In the genomic region with DNA sequence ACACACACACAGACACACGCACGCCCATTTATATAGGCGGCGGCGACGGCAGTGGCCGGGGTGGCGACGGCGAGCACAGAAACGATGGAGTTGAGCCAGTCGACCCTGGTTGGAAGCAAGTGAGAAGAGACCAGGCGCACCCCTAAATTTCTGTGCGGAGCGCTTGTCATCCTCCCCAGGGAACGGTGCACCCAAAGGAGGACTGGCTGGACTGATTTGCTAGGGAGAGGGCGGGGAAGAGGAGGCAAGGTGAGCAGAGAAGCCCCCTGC, we compare ENCODE assay signal across 10 cellular contexts. TPM values are rescaled to one million over a fixed set of nuclear protein-coding genes. Genes with fewer than 3 reads are reported as not detected.
DNase-seq lines count a peak whose midpoint lies in the region; ATAC-seq and TF ChIP-seq lines count a peak whose summit lies in the region.
"Had no signal": no experiment of that assay in that cellular context is flagged by ENCODE, and none has a peak within 500 bp of the region (broad histone marks: within the 10 kb centered on the region; RNA-seq: fewer than 3 reads in every experiment).

No MANE protein-coding gene starts in this region.

- H3K79me2 ChIP-seq in SK-N-SH (ENCODE audit: insufficient read depth): peaks cover 16% of the 10 kb centered on the region

- peak overlapping the region; percentile 76 for H3K9ac ChIP-seq in ES-I3 (ENCODE audit: low read depth, low read length)
- H3K9ac ChIP-seq in SK-N-SH: peak overlapping the region; percentile 58; the same call in 1 of the 2 replicates
- H3K9ac ChIP-seq: KMS-11 had no signal

- H3K4me3 ChIP-seq in SK-N-SH (ENCODE audit: low read depth in 2 of 2, low read length in 1 of 2) (peak overlapping the region; percentile 53 to 59), psoas muscle (peak overlapping the region; percentile 63)

- no peaks in the 10 kb centered on the region for H3K9me2 ChIP-seq in SK-N-SH

- peak overlapping the region; percentile 41; the same call in 1 of the 2 replicates for H2AFZ ChIP-seq in SK-N-SH (ENCODE audit: low read depth)

- no peaks in the 10 kb centered on the region for H3F3A ChIP-seq in SK-N-SH (replicated peaks; ENCODE audit: insufficient read depth)

- H3K4me1 Mint-ChIP-seq in glutamatergic neuron (ENCODE audit: low read depth, unreplicated experiment): no peaks in the 10 kb centered on the region
- H3K4me1 Mint-ChIP-seq in natural killer cell treated with Interleukin-12 subunit alpha and Interleukin-12 subunit beta and Interleukin-15 and Interleukin-18, amount 100 ng/mL, for 72 hours (ENCODE audit: low read depth in 2 of 2): no peaks in the 10 kb centered on the region
- H3K4me1 Mint-ChIP-seq in activated T-helper 2 cell treated with anti-CD3 and anti-CD28 coated beads, Interferon-gamma antibody, Interleukin-2, Interleukin-4, amounts not matched to agents 10 μg/mL and 5 μg/mL and 100 μg/mL, durations not matched to agents 14 hours and 24 hours and 36 hours (ENCODE audit: low read depth): peaks cover 7% of the 10 kb centered on the region
- H3K4me1 Mint-ChIP-seq: naive thymus-derived CD8-positive, alpha-beta T cell had no signal

- H3K4me1 ChIP-seq in ES-I3 (ENCODE audit: insufficient read depth, low read length) (peaks cover 5% of the 10 kb centered on the region; the same call in 1 of the 2 replicates), SK-N-SH (ENCODE audit: control insufficient read depth in 1 of 2, insufficient read depth in 2 of 2, low read depth in 1 of 2, low read length in 1 of 2) (peaks cover 0 to 10% of the 10 kb centered on the region in 2 experiments; a peak in 1 of 4 replicates), psoas muscle (no peaks in the 10 kb centered on the region)

- no peak overlapping the region for H3K27ac Mint-ChIP-seq in glutamatergic neuron (ENCODE audit: unreplicated experiment)
- H3K27ac Mint-ChIP-seq in natural killer cell treated with Interleukin-12 subunit alpha and Interleukin-12 subunit beta and Interleukin-15 and Interleukin-18, amount 100 ng/mL, for 72 hours: no peak overlapping the region
- H3K27ac Mint-ChIP-seq in activated T-helper 2 cell treated with anti-CD3 and anti-CD28 coated beads, Interferon-gamma antibody, Interleukin-2, Interleukin-4, amounts not matched to agents 10 μg/mL and 5 μg/mL and 100 μg/mL, durations not matched to agents 14 hours and 24 hours and 36 hours: no peak overlapping the region
- H3K27ac Mint-ChIP-seq: naive thymus-derived CD8-positive, alpha-beta T cell had no signal

- DNase-seq in SK-N-SH: no peak
- no peak for DNase-seq in glutamatergic neuron
- no peak for DNase-seq in psoas muscle
- no peak for DNase-seq in iPS-NIHi7 (ENCODE audit: extremely low spot score)
- DNase-seq in natural killer cell treated with Interleukin-12 subunit alpha and Interleukin-12 subunit beta and Interleukin-15 and Interleukin-18, amount 100 ng/mL, for 72 hours (ENCODE audit: low spot score): no peak
- no peak for DNase-seq in activated T-helper 2 cell treated with anti-CD3 and anti-CD28 coated beads, Interferon-gamma antibody, Interleukin-2, Interleukin-4, amounts not matched to agents 10 μg/mL and 5 μg/mL and 100 μg/mL, durations not matched to agents 14 hours and 24 hours and 36 hours (ENCODE audit: low spot score)
- DNase-seq: naive thymus-derived CD8-positive, alpha-beta T cell had no signal

- CTCF ChIA-PET in SK-N-SH (lab: Yijun Ruan, JAX): interaction anchor here (1.1 to 1.4 kb wide), 3 partner anchors 32 to 492 kb away, joined by 3 read pairs; no protein-coding TSS in a partner anchor

- TF ChIP-seq CTCF in SK-N-SH (IDR thresholded peaks at IDR 0.05): no peak
- no peak for TF ChIP-seq CTCF in glutamatergic neuron (IDR thresholded peaks at IDR 0.05; ENCODE audit: partially characterized antibody, unreplicated experiment)
- TF ChIP-seq CTCF in psoas muscle (IDR thresholded peaks at IDR 0.05): no peak

- H3K9me3 ChIP-seq in ES-I3 (ENCODE audit: control insufficient read depth, insufficient read depth, low read length): no peaks in the 10 kb centered on the region
- no peaks in the 10 kb centered on the region for H3K9me3 ChIP-seq in SK-N-SH
- no peaks in the 10 kb centered on the region for H3K9me3 ChIP-seq in psoas muscle

- intact Hi-C loops in psoas muscle (cut with DNase I): loop anchor here in 1 of 2 donors (10.0 kb wide), 1 partner anchor 220 kb away; no protein-coding TSS in a partner anchor
- intact Hi-C loops in activated T-helper 2 cell treated with anti-CD3 and anti-CD28 coated beads, Interferon-gamma antibody, Interleukin-2, Interleukin-4, amounts not matched to agents 10 μg/mL and 5 μg/mL and 100 μg/mL, durations not matched to agents 14 hours and 24 hours and 36 hours (cut with micrococcal nuclease): no loop called here

- no peaks in the 10 kb centered on the region for H3K36me3 ChIP-seq in ES-I3 (ENCODE audit: insufficient read depth, low read length)
- H3K36me3 ChIP-seq in SK-N-SH (replicated peaks in 1 of 2; ENCODE audit: control insufficient read depth in 1 of 2, insufficient read depth in 2 of 2, low read length in 1 of 2): no peaks in the 10 kb centered on the region
- no peaks in the 10 kb centered on the region for H3K36me3 ChIP-seq in psoas muscle (ENCODE audit: insufficient read depth in 1 of 2, low read depth in 1 of 2)

- H3K4me3 Mint-ChIP-seq in glutamatergic neuron (ENCODE audit: unreplicated experiment): peak overlapping the region; percentile 83
- no peak overlapping the region for H3K4me3 Mint-ChIP-seq in natural killer cell treated with Interleukin-12 subunit alpha and Interleukin-12 subunit beta and Interleukin-15 and Interleukin-18, amount 100 ng/mL, for 72 hours
- H3K4me3 Mint-ChIP-seq in activated T-helper 2 cell treated with anti-CD3 and anti-CD28 coated beads, Interferon-gamma antibody, Interleukin-2, Interleukin-4, amounts not matched to agents 10 μg/mL and 5 μg/mL and 100 μg/mL, durations not matched to agents 14 hours and 24 hours and 36 hours (ENCODE audit: low read depth): no peak overlapping the region

- ATAC-seq in psoas muscle (no peak), GM21576 (IDR thresholded peaks at IDR 0.05; ENCODE audit: unreplicated experiment) (no peak)
- no peak for ATAC-seq in natural killer cell treated with Interleukin-12 subunit alpha and Interleukin-12 subunit beta and Interleukin-15 and Interleukin-18, amount 100 ng/mL, for 72 hours
- ATAC-seq: naive thymus-derived CD8-positive, alpha-beta T cell had no signal

- peaks cover 1% of the 10 kb centered on the region for H3K27me3 Mint-ChIP-seq in glutamatergic neuron (ENCODE audit: unreplicated experiment)
- peaks cover 13 to 17% of the 10 kb centered on the region in 2 donors for H3K27me3 Mint-ChIP-seq in natural killer cell treated with Interleukin-12 subunit alpha and Interleukin-12 subunit beta and Interleukin-15 and Interleukin-18, amount 100 ng/mL, for 72 hours
- peaks cover 34% of the 10 kb centered on the region for H3K27me3 Mint-ChIP-seq in activated T-helper 2 cell treated with anti-CD3 and anti-CD28 coated beads, Interferon-gamma antibody, Interleukin-2, Interleukin-4, amounts not matched to agents 10 μg/mL and 5 μg/mL and 100 μg/mL, durations not matched to agents 14 hours and 24 hours and 36 hours (ENCODE audit: low read depth)

- TF ChIP-seq EP300 in SK-N-SH (IDR thresholded peaks at IDR 0.05; ENCODE audit: borderline replicate concordance in 1 of 2, low read depth in 1 of 2, low read length in 1 of 2): no peak

- WGBS in SK-N-SH (ENCODE audit: low lambda C conversion rate): 22% methylated on average over 17 of the region's 17 CpGs
- WGBS in psoas muscle, 3 donors: 0 to 25% (median 2%) methylated on average over 8 to 17 of the region's 17 CpGs

- H3K9me3 Mint-ChIP-seq in glutamatergic neuron (ENCODE audit: unreplicated experiment): peaks cover 5% of the 10 kb centered on the region
- peaks cover 9% of the 10 kb centered on the region for H3K9me3 Mint-ChIP-seq in natural killer cell treated with Interleukin-12 subunit alpha and Interleukin-12 subunit beta and Interleukin-15 and Interleukin-18, amount 100 ng/mL, for 72 hours
- no peaks in the 10 kb centered on the region for H3K9me3 Mint-ChIP-seq in activated T-helper 2 cell treated with anti-CD3 and anti-CD28 coated beads, Interferon-gamma antibody, Interleukin-2, Interleukin-4, amounts not matched to agents 10 μg/mL and 5 μg/mL and 100 μg/mL, durations not matched to agents 14 hours and 24 hours and 36 hours

- H3K27me3 ChIP-seq in SK-N-SH (ENCODE audit: insufficient read depth) (peaks cover 4% of the 10 kb centered on the region; the same call in 1 of the 2 replicates), psoas muscle (ENCODE audit: insufficient read depth in 3 of 3, low read length in 2 of 3) (peaks cover 0 to 36% (median 2%) of the 10 kb centered on the region in 3 donors)

- H3K27ac ChIP-seq in SK-N-SH (ENCODE audit: low read depth in 2 of 2, low read length in 1 of 2): no peak overlapping the region
- H3K27ac ChIP-seq in psoas muscle: no peak overlapping the region
- H3K27ac ChIP-seq: KMS-11 had no signal

- peaks cover 4% of the 10 kb centered on the region for H3K36me3 Mint-ChIP-seq in glutamatergic neuron (ENCODE audit: unreplicated experiment)
- no peaks in the 10 kb centered on the region for H3K36me3 Mint-ChIP-seq in natural killer cell treated with Interleukin-12 subunit alpha and Interleukin-12 subunit beta and Interleukin-15 and Interleukin-18, amount 100 ng/mL, for 72 hours
- no peaks in the 10 kb centered on the region for H3K36me3 Mint-ChIP-seq in activated T-helper 2 cell treated with anti-CD3 and anti-CD28 coated beads, Interferon-gamma antibody, Interleukin-2, Interleukin-4, amounts not matched to agents 10 μg/mL and 5 μg/mL and 100 μg/mL, durations not matched to agents 14 hours and 24 hours and 36 hours (ENCODE audit: low read depth)

- POLR2A ChIA-PET in SK-N-SH (lab: Yijun Ruan, JAX): no interaction called here

- H4K20me1 ChIP-seq in SK-N-SH (ENCODE audit: insufficient read depth): no peaks in the 10 kb centered on the region

- TF ChIP-seq RAD21 in SK-N-SH (IDR thresholded peaks at IDR 0.05; ENCODE audit: low read length): no peak

- H3K4me2 ChIP-seq in SK-N-SH: peak overlapping the region; percentile 83
- H3K4me2 ChIP-seq: KMS-11 had no signal

TF ChIP-seq in SK-N-SH, 30 proteins besides CTCF, POLR2A, EP300 and RAD21 (continues in another document):
- no peak for TF ChIP-seq SIN3A (IDR thresholded peaks at IDR 0.05; ENCODE audit: borderline replicate concordance, low read depth, low read length)
- no peak for TF ChIP-seq FOSL2 (IDR thresholded peaks at IDR 0.05; ENCODE audit: borderline replicate concordance, low read depth)

RNA-seq across cellular contexts. Expression of a gene that starts 0.3 kb away (rescaled TPM):
- 1.0 and 1.2 TPM in 2 replicates for polyA plus RNA-seq in SK-N-SH (2012; rRNA removed)
- 0.82 and 0.84 TPM in 2 replicates for polyA plus RNA-seq in SK-N-SH (2012; cell fraction: cytosol; rRNA removed)
- polyA plus RNA-seq in SK-N-SH (2012; cell fraction: nucleus; rRNA removed): 2.7 and 3.6 TPM in 2 replicates
- 9.1 TPM for total RNA-seq in glutamatergic neuron (ENCODE audit: unreplicated experiment)
- 1 to 10 TPM in 1 of 4 donors, under 1 TPM in 3; 0.22 to 1.3 (median 0.37) TPM for total RNA-seq in psoas muscle
- polyA plus RNA-seq in psoas muscle: under 1 TPM; 0.04 to 0.09 (median 0.08) TPM
- under 1 TPM; 0.14 to 0.71 TPM for total RNA-seq in natural killer cell treated with Interleukin-12 subunit alpha and Interleukin-12 subunit beta and Interleukin-15 and Interleukin-18, amount 100 ng/mL, for 72 hours
- total RNA-seq in activated T-helper 2 cell treated with anti-CD3 and anti-CD28 coated beads, Interferon-gamma antibody, Interleukin-2, Interleukin-4, amounts not matched to agents 10 μg/mL and 5 μg/mL and 100 μg/mL, durations not matched to agents 14 hours and 24 hours and 36 hours: 3.8 and 8.3 TPM in 2 replicates
- total RNA-seq: naive thymus-derived CD8-positive, alpha-beta T cell had no signal
